ENCODE assay signal across 35 cellular contexts in genomic region chr15:95860406-95860805, GRCh38.
"Had no signal": no experiment of that assay in that cellular context is flagged by ENCODE, and none has a peak within 500 bp of the region (broad histone marks: within the 10 kb centered on the region; RNA-seq: fewer than 3 reads in every experiment).

No MANE protein-coding gene starts in this region.

- H3K36me3 ChIP-seq: MG63 had no signal

- H3K4me3 ChIP-seq: MG63 had no signal

- DNase-seq: Karpas-422, Kasumi-1, MG63, MM.1S, MV-4-11, NCI-H1048, NCI-H1092, NCI-H1092 treated with DMSO at 0.1 percent for 48 hours, NCI-H1105, NCI-H1105 treated with DMSO at 0.1 percent for 48 hours, NCI-H1417, NCI-H1417 treated with DMSO at 0.1 percent for 48 hours, NCI-H1436, NCI-H1436 treated with DMSO at 0.1 percent for 48 hours, NCI-H146, NCI-H1694, NCI-H1694 treated with DMSO at 0.1 percent for 48 hours, NCI-H187, NCI-H187 treated with DMSO at 0.1 percent for 48 hours, NCI-H1930, NCI-H2029, NCI-H2029 treated with DMSO at 0.1 percent for 48 hours, NCI-H2081, NCI-H2081 treated with DMSO at 0.1 percent for 48 hours, NCI-H2107, NCI-H2171, NCI-H2171 treated with DMSO at 0.1 percent for 48 hours, NCI-H2227 treated with DMSO at 0.1 percent for 48 hours, NCI-H226, NCI-H345, NCI-H446, NCI-H446 treated with DMSO at 0.1 percent for 48 hours, NCI-H510A, NCI-H510A treated with DMSO at 0.1 percent for 48 hours, NCI-H524 had no signal

- H3K27me3 ChIP-seq: MG63 had no signal

- H3K9me3 ChIP-seq: MG63 had no signal
